ENCODE assay signal across 3 cellular contexts in the genomic region with DNA sequence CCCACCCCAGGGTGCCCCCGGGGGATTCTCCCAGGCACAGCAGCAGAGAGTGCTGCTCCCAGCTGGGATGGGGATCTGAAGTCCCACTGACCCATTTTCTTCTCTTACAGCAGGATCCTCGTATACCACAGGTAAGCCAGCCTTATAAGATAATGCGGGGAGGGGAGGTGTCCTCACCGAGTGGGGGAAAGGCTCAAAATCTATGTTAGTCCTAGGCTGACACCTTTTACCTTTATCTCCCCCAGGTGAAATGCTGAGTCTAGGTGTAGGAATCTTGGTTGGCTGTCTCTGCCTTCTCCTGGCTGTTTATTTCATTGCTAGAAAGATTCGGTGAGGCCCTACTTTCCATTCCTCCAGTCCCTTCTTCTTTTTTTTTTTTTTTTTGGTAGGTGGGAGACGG.
TF ChIP-seq lines count a peak whose summit lies in the region.

No MANE protein-coding gene starts in this region.

TF ChIP-seq in HCT116, 20 proteins besides CTCF, POLR2A, EP300 and RAD21 (continued from another document):
- TF ChIP-seq POLR2AphosphoS5 (IDR thresholded peaks at IDR 0.05; ENCODE audit: low read depth, low read length), result peak; percentile 33; the same call in 1 of the 2 replicates
TF ChIP-seq in HCT116: peak in this region for 1.

TF ChIP-seq in PFSK-1, 5 proteins besides CTCF, POLR2A, EP300 and RAD21:
- TF ChIP-seq POLR2AphosphoS5 (IDR thresholded peaks at IDR 0.05; ENCODE audit: low read depth, low read length), result 0 out of 2 replicates have a peak, but pooled peaks have one; percentile 37
- TF ChIP-seq SIN3A (IDR thresholded peaks at IDR 0.05; ENCODE audit: borderline replicate concordance, insufficient read depth, low read length), result no peak
TF ChIP-seq in PFSK-1: peak in this region for 1.

TF ChIP-seq in SK-N-SH treated with all-trans-retinoic acid at 6 μM for 48 hours, 23 proteins besides CTCF, POLR2A, EP300 and RAD21 (continued from another document):
- TF ChIP-seq RARB (CRISPR knock-in tag; IDR thresholded peaks at IDR 0.05) (no peak), POU6F1 (CRISPR knock-in tag; IDR thresholded peaks at IDR 0.05; ENCODE audit: borderline replicate concordance, low read depth) (no peak), GLIS3 (CRISPR knock-in tag; IDR thresholded peaks at IDR 0.05) (no peak), ARNTL (CRISPR knock-in tag; IDR thresholded peaks at IDR 0.05; ENCODE audit: borderline replicate concordance, low read depth) (no peak), TOX (CRISPR knock-in tag; IDR thresholded peaks at IDR 0.05; ENCODE audit: borderline replicate concordance) (no peak), ZNF8 (CRISPR knock-in tag; IDR thresholded peaks at IDR 0.05) (no peak), ISL1 (CRISPR knock-in tag; IDR thresholded peaks at IDR 0.05) (no peak), TCF4 (CRISPR knock-in tag; IDR thresholded peaks at IDR 0.05; ENCODE audit: borderline replicate concordance) (no peak), SNAI2 (CRISPR knock-in tag; IDR thresholded peaks at IDR 0.05) (no peak), PPARA (CRISPR knock-in tag; IDR thresholded peaks at IDR 0.05; ENCODE audit: borderline replicate concordance) (no peak), CREB5 (CRISPR knock-in tag; IDR thresholded peaks at IDR 0.05; ENCODE audit: low read depth) (no peak)
TF ChIP-seq in SK-N-SH treated with all-trans-retinoic acid at 6 μM for 48 hours: peak in this region for 0.
